In genomic region chr12:12008931-12009611, GRCh38 we compare ENCODE assay signal across 8 cellular contexts.
DNase-seq lines count a peak whose midpoint lies in the region; ATAC-seq, FAIRE-seq and TF ChIP-seq lines count a peak whose summit lies in the region.

No MANE protein-coding gene starts in this region.

- no peaks in the 10 kb centered on the region for H3K79me2 ChIP-seq in keratinocyte (ENCODE audit: control insufficient read depth, insufficient read depth, low read length)

- FAIRE-seq in keratinocyte (lab: Jason Lieb, UNC) (peak; percentile 94), frontal cortex (lab: Jason Lieb, UNC) (no peak)

- dilution Hi-C loops in keratinocyte (cut with MboI; ENCODE audit: extremely low pct_ligation_motif_present, low sequenced_read_pairs): no loop called here

- no peaks in the 10 kb centered on the region for H3K27me3 ChIP-seq in NT2/D1 (ENCODE audit: insufficient read depth, insufficient read length)
- no peaks in the 10 kb centered on the region for H3K27me3 ChIP-seq in keratinocyte (ENCODE audit: control insufficient read depth, extremely low read depth, insufficient read depth, low read length)

- peak overlapping the region; percentile 52 for H3K9ac ChIP-seq in NT2/D1 (ENCODE audit: insufficient read length, low read depth)
- no peak overlapping the region for H3K9ac ChIP-seq in keratinocyte (ENCODE audit: control insufficient read depth, extremely low read depth, insufficient read depth, low read length)

- peak overlapping the region; percentile 6 for H3K27ac ChIP-seq in keratinocyte (ENCODE audit: control insufficient read depth, insufficient read depth, low read length)

- no peaks in the 10 kb centered on the region for H3K9me1 ChIP-seq in keratinocyte (ENCODE audit: control insufficient read depth, extremely low read depth, insufficient read depth, low read length)

- H4K20me1 ChIP-seq in keratinocyte (ENCODE audit: control insufficient read depth, extremely low read depth, insufficient read depth, low read length): no peaks in the 10 kb centered on the region

- no peaks in the 10 kb centered on the region for H3K9me3 ChIP-seq in NT2/D1 (ENCODE audit: insufficient read depth, low read length)
- H3K9me3 ChIP-seq in keratinocyte (ENCODE audit: control insufficient read depth, low read depth, low read length): no peaks in the 10 kb centered on the region

- H3K4me1 ChIP-seq in NT2/D1 (ENCODE audit: insufficient read depth, insufficient read length) (peaks cover 27% of the 10 kb centered on the region), keratinocyte (ENCODE audit: control insufficient read depth, extremely low read depth, insufficient read depth, low read length) (peaks cover 25% of the 10 kb centered on the region)

- intact Hi-C loops in Right ventricle myocardium superior (cut with DNase I): no loop called here

- peak overlapping the region; percentile 15 for H3K4me2 ChIP-seq in keratinocyte (ENCODE audit: control insufficient read depth, extremely low read depth, insufficient read depth, low read depth, low read length)

- H2AFZ ChIP-seq in keratinocyte (ENCODE audit: control insufficient read depth, low read length): peak overlapping the region; percentile 2

- DNase-seq in DMS153 treated with DMSO at 0.1 percent for 48 hours (lab: John Stamatoyannopoulos, UW; ENCODE audit: unreplicated experiment) (peak; percentile 84), HT-29 (ENCODE audit: low spot score) (peak; percentile 58), NT2/D1 (ENCODE audit: low read depth, low spot score) (peak; percentile 100), keratinocyte (ENCODE audit: low read depth, low spot score) (peak; percentile 58), Right ventricle myocardium superior (no peak), frontal cortex (ENCODE audit: low spot score in 2 of 2) (no peak)
- peak; percentile 80 for DNase-seq in activated effector memory CD4-positive, alpha-beta T cell treated with anti-CD3 and anti-CD28 coated beads, Interleukin-2, amount 50 U/mL, for 16 hours

- H3K4me3 ChIP-seq in NT2/D1 (ENCODE audit: insufficient read length, low read depth): no peak overlapping the region
- no peak overlapping the region for H3K4me3 ChIP-seq in keratinocyte (ENCODE audit: control insufficient read depth in 2 of 3, extremely low read depth in 1 of 3, insufficient read depth in 2 of 3, low read depth in 1 of 3, low read length in 3 of 3)

- ATAC-seq in GM21526 (IDR thresholded peaks at IDR 0.05; ENCODE audit: low FRiP score, unreplicated experiment) (peak; percentile 38), Right ventricle myocardium superior (ENCODE audit: poor library complexity) (no peak)

- no peaks in the 10 kb centered on the region for H3K36me3 ChIP-seq in NT2/D1 (ENCODE audit: insufficient read depth, insufficient read length, low read length)
- no peaks in the 10 kb centered on the region for H3K36me3 ChIP-seq in keratinocyte (ENCODE audit: control insufficient read depth in 2 of 2, extremely low read depth in 1 of 2, insufficient read depth in 2 of 2, low read length in 2 of 2)

- peak; percentile 17 to 61 (median 29) for TF ChIP-seq CTCF in keratinocyte (optimal IDR thresholded peaks at IDR 0.05 in 1 of 3, IDR thresholded peaks at IDR 0.05 in 1 of 3, conservative IDR thresholded peaks at IDR 0.05 in 1 of 3; ENCODE audit: extremely low read depth in 1 of 3, insufficient read depth in 2 of 3, low read length in 3 of 3)

Comparison
In these comparisons a context has a peak if more than half of its experiments do, and no peak if none do; other contexts are left out.
1. DNase-seq: peak in DMS153 treated with DMSO at 0.1 percent for 48 hours (single experiment), HT-29 (single experiment), NT2/D1 (single experiment), activated effector memory CD4-positive, alpha-beta T cell treated with anti-CD3 and anti-CD28 coated beads, Interleukin-2, amount 50 U/mL, for 16 hours (single experiment) and keratinocyte (single experiment); none in Right ventricle myocardium superior (single experiment) and frontal cortex (0 of 2).